Comparison of ENCODE assay signal across 8 cellular contexts in genomic region chr5:151696470-151697061, GRCh38. TPM values are rescaled to one million over a fixed set of nuclear protein-coding genes. Genes with fewer than 3 reads are reported as not detected.
A peak's percentile ranks its signal among the peaks of the same experiment; 100 is the strongest.
DNase-seq lines count a peak whose midpoint lies in the region; ATAC-seq, FAIRE-seq and TF ChIP-seq lines count a peak whose summit lies in the region.

No MANE protein-coding gene starts in this region.

- H3K27ac Mint-ChIP-seq in nephron = peak overlapping the region; percentile 99 to 100 (median 100)

- peaks cover 0 to 4% of the 10 kb centered on the region in 2 donors for H3K4me1 ChIP-seq in small intestine (ENCODE audit: control insufficient read depth in 2 of 2, insufficient read depth in 1 of 2, low read depth in 1 of 2, low read length in 1 of 2)

- no peak for FAIRE-seq in small intestine (lab: Jason Lieb, UNC)

- peak overlapping the region; percentile 55 to 73 (median 72) for H3K4me3 Mint-ChIP-seq in nephron

- DNase-seq in ACHN = peak; percentile 58
- DNase-seq in NCI-H82 (lab: John Stamatoyannopoulos, UW) = peak; percentile 89
- peak; percentile 100 for DNase-seq in fibroblast of mammary gland (ENCODE audit: low read depth)
- DNase-seq in small intestine = no peak
- no peak for DNase-seq in cerebellar cortex (ENCODE audit: low spot score)
- DNase-seq in activated CD4-positive, CD25-positive, alpha-beta regulatory T cell treated with anti-CD3 and anti-CD28 coated beads, Interleukin-2, amount 50 U/mL, for 72 hours = no peak

- no peaks in the 10 kb centered on the region for H3K9me3 Mint-ChIP-seq in nephron

- H3K36me3 ChIP-seq in small intestine (ENCODE audit: control insufficient read depth in 2 of 2, insufficient read depth in 2 of 2, low read length in 2 of 2) = no peaks in the 10 kb centered on the region

- in situ Hi-C loops in ACHN (cut with HindIII; ENCODE audit: low pct_ligation_motif_present, low pct_unique_long_range_greater_than_20kb, low sequenced_read_pairs) = no loop called here

- H3K36me3 Mint-ChIP-seq in nephron (ENCODE audit: low read depth) = no peaks in the 10 kb centered on the region

- H3K27ac ChIP-seq in small intestine (ENCODE audit: low read depth in 1 of 2, low read length in 1 of 2) = peak overlapping the region in 1 of 2 donors; percentile 75

- no peaks in the 10 kb centered on the region for H3K27me3 Mint-ChIP-seq in nephron (ENCODE audit: low read depth)

- peak overlapping the region; percentile 3 for H3K4me3 ChIP-seq in fibroblast of mammary gland (ENCODE audit: control insufficient read depth, low read depth, low read length)
- no peak overlapping the region for H3K4me3 ChIP-seq in small intestine (ENCODE audit: low read depth in 1 of 2, low read length in 2 of 2)

- 57 to 82% (median 72%) methylated on average over 20 of the region's 20 CpGs for WGBS in small intestine, 3 donors

- no peaks in the 10 kb centered on the region for H3K27me3 ChIP-seq in small intestine (ENCODE audit: control insufficient read depth in 2 of 2, insufficient read depth in 2 of 2, low read length in 2 of 2)

- peaks cover 71% of the 10 kb centered on the region for H3K4me1 Mint-ChIP-seq in nephron

- H3K9me3 ChIP-seq in small intestine (ENCODE audit: control insufficient read depth, low read depth) = no peaks in the 10 kb centered on the region

- TF ChIP-seq CTCF in fibroblast of mammary gland (conservative IDR thresholded peaks at IDR 0.05; ENCODE audit: control insufficient read depth, insufficient read depth, low read depth, low read length) (no peak), nephron (IDR thresholded peaks at IDR 0.05; ENCODE audit: unreplicated experiment in 3 of 3) (no peak)

- no peak for ATAC-seq in HG03520 (IDR thresholded peaks at IDR 0.05; ENCODE audit: unreplicated experiment)

RNA-seq across cellular contexts. Expression of gene SPARC, which starts 9.9 kb away (rescaled TPM):
- 100 to 1,000 TPM in 1 of 3 donors, 10 to 100 TPM in 1, 1 to 10 TPM in 1; 9.6 to 242 (median 29.2) TPM for polyA plus RNA-seq in small intestine

Comparison
In these comparisons a context has a peak if more than half of its experiments do, and no peak if none do; other contexts are left out.
1. DNase-seq: peak in ACHN (single experiment), NCI-H82 (single experiment) and fibroblast of mammary gland (single experiment); none in small intestine (single experiment), cerebellar cortex (single experiment) and activated CD4-positive, CD25-positive, alpha-beta regulatory T cell treated with anti-CD3 and anti-CD28 coated beads, Interleukin-2, amount 50 U/mL, for 72 hours (single experiment).